8 cellular contexts compared by ENCODE assay signal in genomic region chr5:160119142-160119904, GRCh38. TPM values are rescaled to one million over a fixed set of nuclear protein-coding genes. Genes with fewer than 3 reads are reported as not detected.
DNase-seq lines count a peak whose midpoint lies in the region; ATAC-seq and TF ChIP-seq lines count a peak whose summit lies in the region.

PWWP2A (minus strand) TSS chr5:160119450; CDS start chr5:160119388, 62 bp downstream.

- DNase-seq in NCI-H1417 treated with DMSO at 0.1 percent for 48 hours (lab: John Stamatoyannopoulos, UW) (peak; percentile 88), SW480 (ENCODE audit: low spot score) (peak; percentile 100), Right ventricle myocardium inferior (ENCODE audit: missing footprints) (peak; percentile 99), ovary (peak; percentile 98 to 100 (median 99)), thyroid gland (peak; percentile 98 to 100)
- DNase-seq in activated naive CD8-positive, alpha-beta T cell treated with anti-CD3 and anti-CD28 coated beads, Interleukin-2, amount 50 U/mL, for 24 hours, result peak; percentile 95

- H3K27ac Mint-ChIP-seq in activated naive CD8-positive, alpha-beta T cell treated with anti-CD3 and anti-CD28 coated beads, Interleukin-2, amount 50 U/mL, for 24 hours, result peak within 1 kb of the TSS; percentile 92

- no peak for TF ChIP-seq EP300 in ovary (IDR thresholded peaks at IDR 0.05)

- ATAC-seq in HG02763 (IDR thresholded peaks at IDR 0.05; ENCODE audit: unreplicated experiment), result peak; percentile 92
- peak; percentile 95 for ATAC-seq in activated naive CD8-positive, alpha-beta T cell treated with anti-CD3 and anti-CD28 coated beads, Interleukin-2, amount 50 U/mL, for 24 hours
- peak; percentile 98 for ATAC-seq in Right ventricle myocardium inferior

- H3K9me3 Mint-ChIP-seq in activated naive CD8-positive, alpha-beta T cell treated with anti-CD3 and anti-CD28 coated beads, Interleukin-2, amount 50 U/mL, for 24 hours, result no peaks in the 10 kb centered on the region

- TF ChIP-seq CTCF in GM12873 (IDR thresholded peaks at IDR 0.05; ENCODE audit: insufficient read depth, low read depth, low read length, missing control alignments), result peak; percentile 2
- peak in 2 of 3 donors; percentile 11 to 42 for TF ChIP-seq CTCF in ovary (IDR thresholded peaks at IDR 0.05)
- TF ChIP-seq CTCF in thyroid gland (IDR thresholded peaks at IDR 0.05), result peak in 3 of 6 experiments; percentile 8 to 15 (median 13)

- H3K27ac ChIP-seq in ovary (peak within 1 kb of the TSS; percentile 89 to 98), thyroid gland (peak within 1 kb of the TSS; percentile 89 to 97 (median 96))

- peaks cover 19% of the 10 kb centered on the region for H3K4me1 Mint-ChIP-seq in activated naive CD8-positive, alpha-beta T cell treated with anti-CD3 and anti-CD28 coated beads, Interleukin-2, amount 50 U/mL, for 24 hours

- peaks cover 8% of the 10 kb centered on the region for H3K36me3 Mint-ChIP-seq in activated naive CD8-positive, alpha-beta T cell treated with anti-CD3 and anti-CD28 coated beads, Interleukin-2, amount 50 U/mL, for 24 hours (ENCODE audit: low read depth)

- TF ChIP-seq POLR2A in ovary (IDR thresholded peaks at IDR 0.05) (peak; percentile 78), thyroid gland (IDR thresholded peaks at IDR 0.05) (peak; percentile 68 to 95)

- intact Hi-C loops in Right ventricle myocardium inferior (cut with DNase I) (loop anchor here (2.0 to 5.0 kb wide), 3 partner anchors 49 to 97 kb away; no protein-coding TSS in a partner anchor), ovary (cut with DNase I) (loop anchor here in 1 of 4 donors (10.0 kb wide), 1 partner anchor 75 kb away; no protein-coding TSS in a partner anchor), thyroid gland (cut with DNase I) (no loop called here)

- H3K36me3 ChIP-seq in ovary (no peaks in the 10 kb centered on the region), thyroid gland (no peaks in the 10 kb centered on the region)

- no peaks in the 10 kb centered on the region for H3K27me3 ChIP-seq in ovary
- H3K27me3 ChIP-seq in thyroid gland, result no peaks in the 10 kb centered on the region

- H3K4me3 ChIP-seq in ovary (peak within 1 kb of the TSS; percentile 84), thyroid gland (replicated peaks in 1 of 3) (peak within 1 kb of the TSS; percentile 89 to 98 (median 93))

- H3K9me3 ChIP-seq in ovary (no peaks in the 10 kb centered on the region), thyroid gland (no peaks in the 10 kb centered on the region)

- no peaks in the 10 kb centered on the region for H3K4me1 ChIP-seq in ovary (ENCODE audit: insufficient read depth)
- H3K4me1 ChIP-seq in thyroid gland, result peaks cover 5 to 7% of the 10 kb centered on the region in 2 donors

- WGBS in ovary, 3 donors, result 0 to 1% (median 0%) methylated on average over 48 to 55 of the region's 55 CpGs
- WGBS in thyroid gland, 2 donors, result 0 to 1% methylated on average over 24 to 41 of the region's 55 CpGs

- H3K27me3 Mint-ChIP-seq in activated naive CD8-positive, alpha-beta T cell treated with anti-CD3 and anti-CD28 coated beads, Interleukin-2, amount 50 U/mL, for 24 hours, result peaks cover 4% of the 10 kb centered on the region

- H3K4me3 Mint-ChIP-seq in activated naive CD8-positive, alpha-beta T cell treated with anti-CD3 and anti-CD28 coated beads, Interleukin-2, amount 50 U/mL, for 24 hours, result peak within 1 kb of the TSS; percentile 90

RNA-seq across cellular contexts. Expression of gene PWWP2A, which starts in this region (rescaled TPM):
- total RNA-seq in Right ventricle myocardium inferior (13.2 TPM), ovary (10 to 100 TPM; 23.2 to 48.5 (median 27.9) TPM), thyroid gland (10 to 100 TPM; 28.9 to 57.3 (median 38.2) TPM)
- 10 to 100 TPM in 1 of 2 donors, 1 to 10 TPM in 1; 7.6 to 20.5 TPM for polyA plus RNA-seq in ovary

Comparison
In these comparisons a context has a peak if more than half of its experiments do, and no peak if none do; other contexts are left out.
1. Peak in every context shown above with its lines: DNase-seq, ATAC-seq, H3K4me3 ChIP-seq and H3K27ac ChIP-seq.